Comparison of ENCODE assay signal across 31 cellular contexts in the genomic region with DNA sequence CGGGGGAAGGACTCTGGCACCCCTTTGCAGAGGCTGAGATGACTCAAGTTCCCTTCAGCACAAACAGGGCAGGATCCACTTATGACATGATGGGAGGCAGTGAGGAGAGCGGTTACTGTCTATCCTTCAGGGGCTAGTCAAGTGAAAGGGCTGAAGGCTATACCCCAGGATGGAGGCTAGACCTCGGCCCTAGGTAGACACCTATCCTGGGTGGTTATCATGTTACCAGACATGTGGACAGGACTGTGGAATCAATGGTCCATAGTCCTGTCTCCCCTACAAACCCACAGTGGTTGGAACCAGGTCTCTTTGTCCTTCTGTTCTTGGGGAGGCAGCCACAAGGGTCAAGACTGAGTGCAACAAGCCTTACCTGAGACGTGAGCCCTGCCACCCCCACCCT. TPM values are rescaled to one million over a fixed set of nuclear protein-coding genes. Genes with fewer than 3 reads are reported as not detected.
"Had no signal": no experiment of that assay in that cellular context is flagged by ENCODE, and none has a peak within 500 bp of the region (broad histone marks: within the 10 kb centered on the region; RNA-seq: fewer than 3 reads in every experiment).

No MANE protein-coding gene starts in this region.

- H3K9me3 Mint-ChIP-seq: nephron progenitor cell; stimulated activated effector memory CD8-positive, alpha-beta T cell treated with anti-CD3 and anti-CD28 coated beads, Interleukin-12 subunit alpha, Interleukin-12 subunit beta, amount 100 ng/mL, for 72 hours had no signal

- H3K4me3 Mint-ChIP-seq: naive thymus-derived CD8-positive, alpha-beta T cell; nephron progenitor cell; stimulated activated effector memory CD8-positive, alpha-beta T cell treated with anti-CD3 and anti-CD28 coated beads, Interleukin-12 subunit alpha, Interleukin-12 subunit beta, amount 100 ng/mL, for 72 hours had no signal

- H3K4me1 Mint-ChIP-seq: naive thymus-derived CD8-positive, alpha-beta T cell had no signal

- H3K4me3 ChIP-seq: dorsolateral prefrontal cortex, esophagus muscularis mucosa, heart right ventricle, lower lobe of right lung, stomach, thyroid gland, vagina had no signal

- DNase-seq: dorsolateral prefrontal cortex; effector CD4-positive, alpha-beta T cell; foreskin melanocyte; glutamatergic neuron; heart right ventricle; hippocampal formation; left ventricle myocardium superior; lower lobe of right lung; naive thymus-derived CD8-positive, alpha-beta T cell; nephron progenitor cell; stimulated activated CD4-positive, alpha-beta T cell treated with anti-CD3 and anti-CD28 coated beads, Interleukin-2, amount 100 ng/mL, for 24 hours; stimulated activated CD4-positive, alpha-beta T cell treated with anti-CD3 and anti-CD28 coated beads, Interleukin-4, amount 100 ng/mL, for 24 hours; stimulated activated naive CD4-positive, alpha-beta T cell treated with Interleukin-2 at 50 U/mL for 16 hours; stomach; thyroid gland; trophoblast cell had no signal

- H3K27ac Mint-ChIP-seq: naive thymus-derived CD8-positive, alpha-beta T cell; nephron progenitor cell; progenitor cell of endocrine pancreas; stimulated activated effector memory CD8-positive, alpha-beta T cell treated with anti-CD3 and anti-CD28 coated beads, Interleukin-12 subunit alpha, Interleukin-12 subunit beta, amount 100 ng/mL, for 72 hours had no signal

- H3K9ac ChIP-seq: parathyroid adenoma had no signal

- ATAC-seq: heart right ventricle; left ventricle myocardium superior; lower lobe of right lung; naive thymus-derived CD8-positive, alpha-beta T cell; sciatic nerve had no signal

- H3K9me3 ChIP-seq: esophagus muscularis mucosa, heart right ventricle, lower lobe of right lung, neutrophil, stomach, thyroid gland, vagina had no signal

- H3K36me3 Mint-ChIP-seq: naive thymus-derived CD8-positive, alpha-beta T cell; stimulated activated effector memory CD8-positive, alpha-beta T cell treated with anti-CD3 and anti-CD28 coated beads, Interleukin-12 subunit alpha, Interleukin-12 subunit beta, amount 100 ng/mL, for 72 hours had no signal

- H3K4me1 ChIP-seq: esophagus muscularis mucosa, heart right ventricle, lower lobe of right lung, parathyroid adenoma, stomach, vagina had no signal

- H3K27ac ChIP-seq: dorsolateral prefrontal cortex, epithelial cell of prostate, esophagus muscularis mucosa, heart right ventricle, lower lobe of right lung, neutrophil, parathyroid adenoma, stomach, thyroid gland, vagina had no signal

- H3K36me3 ChIP-seq: esophagus muscularis mucosa, heart right ventricle, lower lobe of right lung, neutrophil, stomach, thyroid gland, vagina had no signal

- H3K27me3 ChIP-seq: thyroid gland, vagina had no signal

RNA-seq across cellular contexts. Expression of a gene that starts 19.8 kb away (rescaled TPM):
- total RNA-seq: dorsolateral prefrontal cortex; esophagus muscularis mucosa; fibroblast of lung; heart right ventricle; left ventricle myocardium superior; lower lobe of right lung; myocyte; naive thymus-derived CD8-positive, alpha-beta T cell; omental fat pad; progenitor cell of endocrine pancreas; stomach; subcutaneous adipose tissue; temporal lobe; thyroid gland; ureter had no signal
- polyA plus RNA-seq: fibroblast of lung; heart right ventricle; naive thymus-derived CD8-positive, alpha-beta T cell; stomach had no signal

RNA-seq across cellular contexts. Expression of a gene that starts 42.0 kb away (rescaled TPM):
- total RNA-seq: esophagus muscularis mucosa; fibroblast of lung; heart right ventricle; left ventricle myocardium superior; lower lobe of right lung; mesenteric fat pad; myocyte; naive thymus-derived CD8-positive, alpha-beta T cell; omental fat pad; progenitor cell of endocrine pancreas; sciatic nerve; stomach; subcutaneous adipose tissue; temporal lobe; thyroid gland; ureter; vagina had no signal
- polyA plus RNA-seq: fibroblast of lung; heart right ventricle; naive thymus-derived CD8-positive, alpha-beta T cell; stomach had no signal
